Comparison of ENCODE assay signal across 22 cellular contexts in genomic region chr15:68615301-68615700, GRCh38. TPM values are rescaled to one million over a fixed set of nuclear protein-coding genes. Genes with fewer than 3 reads are reported as not detected.
A peak's percentile ranks its signal among the peaks of the same experiment; 100 is the strongest.
DNase-seq lines count a peak whose midpoint lies in the region; ATAC-seq and TF ChIP-seq lines count a peak whose summit lies in the region.
"Had no signal": no experiment of that assay in that cellular context is flagged by ENCODE, and none has a peak within 500 bp of the region (broad histone marks: within the 10 kb centered on the region; RNA-seq: fewer than 3 reads in every experiment).

No MANE protein-coding gene starts in this region.

- peak overlapping the region; percentile 68 for H3K9ac ChIP-seq in NT2/D1 (ENCODE audit: insufficient read length, low read depth)
- H3K9ac ChIP-seq in stomach smooth muscle (ENCODE audit: low read length in 2 of 2), result no peak overlapping the region

- H3K4me3 ChIP-seq in NT2/D1 (ENCODE audit: insufficient read length, low read depth), result no peak overlapping the region
- peak overlapping the region in 3 of 59 donors; percentile 2 to 49 (median 30) for H3K4me3 ChIP-seq in dorsolateral prefrontal cortex
- H3K4me3 ChIP-seq in stomach smooth muscle (ENCODE audit: low read length in 2 of 2), result no peak overlapping the region
- H3K4me3 ChIP-seq: adrenal gland, upper lobe of left lung had no signal

- no peak for TF ChIP-seq CTCF in dorsolateral prefrontal cortex (IDR thresholded peaks at IDR 0.05 in 54 of 56, conservative IDR thresholded peaks at IDR 0.05 in 2 of 56; ENCODE audit: low read depth in 1 of 56, partially characterized antibody in 56 of 56)

- H3K4me1 ChIP-seq in NT2/D1 (ENCODE audit: insufficient read depth, insufficient read length) (peaks cover 6% of the 10 kb centered on the region), stomach smooth muscle (ENCODE audit: control insufficient read depth, insufficient read depth, low read length) (peaks cover 4% of the 10 kb centered on the region)

- POLR2A ChIA-PET in activated CD8-positive, alpha-beta T cell treated with anti-CD3 and anti-CD28 coated beads, Interleukin-2, amount 10 ng/mL, durations not matched to agents 7 days and 5 days (lab: Charles Lee), result no interaction called here

- intact Hi-C loops in dorsolateral prefrontal cortex (cut with DNase I), result loop anchor here (2.0 to 5.0 kb wide), 5 partner anchors 20 to 38 kb away; partner anchors contain the start of gene CORO2B (in 1 of the 2)

- no peak for ATAC-seq in GM21723 (IDR thresholded peaks at IDR 0.05; ENCODE audit: unreplicated experiment)
- no peak for ATAC-seq in activated CD8-positive, alpha-beta T cell treated with anti-CD3 and anti-CD28 coated beads, Interleukin-2, amount 10 ng/mL, durations not matched to agents 7 days and 5 days
- ATAC-seq: left colon; stimulated activated memory B cell treated with anti-CD40 and anti-IgM and Interleukin-4, amounts not matched to agents 10 μg/mL and 1 μg/mL and 100 μg/mL, for 72 hours had no signal

- H3K36me3 ChIP-seq in NT2/D1 (ENCODE audit: insufficient read depth, insufficient read length, low read length) (no peaks in the 10 kb centered on the region), stomach smooth muscle (ENCODE audit: control insufficient read depth in 2 of 2, insufficient read depth in 2 of 2, low read length in 2 of 2) (no peaks in the 10 kb centered on the region)
- H3K36me3 ChIP-seq: adrenal gland, upper lobe of left lung had no signal

- no peaks in the 10 kb centered on the region for H3K27me3 ChIP-seq in NT2/D1 (ENCODE audit: insufficient read depth, insufficient read length)
- H3K27me3 ChIP-seq in dorsolateral prefrontal cortex, result no peaks in the 10 kb centered on the region
- no peaks in the 10 kb centered on the region for H3K27me3 ChIP-seq in layer of hippocampus (ENCODE audit: control insufficient read depth, insufficient read depth, low read length)
- no peaks in the 10 kb centered on the region for H3K27me3 ChIP-seq in stomach smooth muscle (ENCODE audit: control insufficient read depth in 1 of 2, insufficient read depth in 2 of 2, low read length in 2 of 2)
- H3K27me3 ChIP-seq: adrenal gland, upper lobe of left lung had no signal

- H3K27me3 Mint-ChIP-seq in activated CD8-positive, alpha-beta T cell treated with anti-CD3 and anti-CD28 coated beads, Interleukin-2, amount 10 ng/mL, durations not matched to agents 7 days and 5 days (ENCODE audit: low read depth), result peaks cover 19% of the 10 kb centered on the region
- H3K27me3 Mint-ChIP-seq: stimulated activated memory B cell treated with anti-CD40 and anti-IgM and Interleukin-4, amounts not matched to agents 10 μg/mL and 1 μg/mL and 100 μg/mL, for 72 hours had no signal

- H3K36me3 Mint-ChIP-seq in activated CD8-positive, alpha-beta T cell treated with anti-CD3 and anti-CD28 coated beads, Interleukin-2, amount 10 ng/mL, durations not matched to agents 7 days and 5 days (ENCODE audit: low read depth), result no peaks in the 10 kb centered on the region
- H3K36me3 Mint-ChIP-seq: stimulated activated memory B cell treated with anti-CD40 and anti-IgM and Interleukin-4, amounts not matched to agents 10 μg/mL and 1 μg/mL and 100 μg/mL, for 72 hours had no signal

- H3K4me3 Mint-ChIP-seq in activated CD8-positive, alpha-beta T cell treated with anti-CD3 and anti-CD28 coated beads, Interleukin-2, amount 10 ng/mL, durations not matched to agents 7 days and 5 days, result no peak overlapping the region
- H3K4me3 Mint-ChIP-seq: stimulated activated memory B cell treated with anti-CD40 and anti-IgM and Interleukin-4, amounts not matched to agents 10 μg/mL and 1 μg/mL and 100 μg/mL, for 72 hours had no signal

- H3K27ac ChIP-seq in dorsolateral prefrontal cortex (peak overlapping the region; percentile 87 to 100 (median 98)), layer of hippocampus (ENCODE audit: low read depth, low read length) (peak overlapping the region; percentile 95), stomach smooth muscle (ENCODE audit: low read length) (peak overlapping the region; percentile 11)

- DNase-seq in NT2/D1 (ENCODE audit: low read depth, low spot score), result no peak
- DNase-seq in dorsolateral prefrontal cortex, result no peak
- DNase-seq in cerebellar cortex (ENCODE audit: low spot score), result no peak
- DNase-seq in NCI-H128 (lab: John Stamatoyannopoulos, UW; ENCODE audit: unreplicated experiment), result no peak
- no peak for DNase-seq in activated CD8-positive, alpha-beta T cell treated with anti-CD3 and anti-CD28 coated beads, Interleukin-2, amount 10 ng/mL, durations not matched to agents 7 days and 5 days
- DNase-seq: activated CD4-positive, alpha-beta T cell treated with anti-CD3 and anti-CD28 coated beads, Interleukin-2, amount 50 U/mL, for 1 hour; activated CD8-positive, alpha-beta memory T cell treated with anti-CD3 and anti-CD28 coated beads, Interleukin-2, amount 50 U/mL, for 48 hours; activated effector memory CD4-positive, alpha-beta T cell treated with anti-CD3 and anti-CD28 coated beads, Interleukin-2, amount 50 U/mL, for 16 hours; central memory CD4-positive, alpha-beta T cell; foreskin fibroblast; GOT3; Kasumi-1; NCI-H1048; NCI-H2081 treated with DMSO at 0.1 percent for 48 hours; NCI-H510A treated with DMSO at 0.1 percent for 48 hours had no signal

- no peaks in the 10 kb centered on the region for H3K9me3 ChIP-seq in NT2/D1 (ENCODE audit: insufficient read depth, low read length)
- no peaks in the 10 kb centered on the region for H3K9me3 ChIP-seq in stomach smooth muscle (ENCODE audit: control insufficient read depth in 2 of 2, low read length in 2 of 2)
- H3K9me3 ChIP-seq: adrenal gland, upper lobe of left lung had no signal

- no peak overlapping the region for H3K27ac Mint-ChIP-seq in activated CD8-positive, alpha-beta T cell treated with anti-CD3 and anti-CD28 coated beads, Interleukin-2, amount 10 ng/mL, durations not matched to agents 7 days and 5 days
- H3K27ac Mint-ChIP-seq: stimulated activated memory B cell treated with anti-CD40 and anti-IgM and Interleukin-4, amounts not matched to agents 10 μg/mL and 1 μg/mL and 100 μg/mL, for 72 hours had no signal

- CTCF ChIA-PET in activated CD8-positive, alpha-beta T cell treated with anti-CD3 and anti-CD28 coated beads, Interleukin-2, amount 10 ng/mL, durations not matched to agents 7 days and 5 days (lab: Charles Lee), result no interaction called here

- no peaks in the 10 kb centered on the region for H3K4me1 Mint-ChIP-seq in activated CD8-positive, alpha-beta T cell treated with anti-CD3 and anti-CD28 coated beads, Interleukin-2, amount 10 ng/mL, durations not matched to agents 7 days and 5 days (ENCODE audit: low read depth)
- H3K4me1 Mint-ChIP-seq: stimulated activated memory B cell treated with anti-CD40 and anti-IgM and Interleukin-4, amounts not matched to agents 10 μg/mL and 1 μg/mL and 100 μg/mL, for 72 hours had no signal

- no peaks in the 10 kb centered on the region for H3K9me3 Mint-ChIP-seq in activated CD8-positive, alpha-beta T cell treated with anti-CD3 and anti-CD28 coated beads, Interleukin-2, amount 10 ng/mL, durations not matched to agents 7 days and 5 days (ENCODE audit: insufficient read depth)
- H3K9me3 Mint-ChIP-seq: stimulated activated memory B cell treated with anti-CD40 and anti-IgM and Interleukin-4, amounts not matched to agents 10 μg/mL and 1 μg/mL and 100 μg/mL, for 72 hours had no signal

RNA-seq across cellular contexts. Expression of gene CORO2B, which starts 36.5 kb away (rescaled TPM):
- 100 to 1,000 TPM in 88 of 120 experiments, 10 to 100 TPM in 32; 75.5 to 144 (median 107) TPM for total RNA-seq in dorsolateral prefrontal cortex
- not detected for total RNA-seq in activated CD8-positive, alpha-beta T cell treated with anti-CD3 and anti-CD28 coated beads, Interleukin-2, amount 10 ng/mL, durations not matched to agents 7 days and 5 days

Comparison
In these comparisons a context has a peak if more than half of its experiments do, and no peak if none do; other contexts are left out.
1. H3K27ac ChIP-seq: peak in every context shown above with its lines; median percentile 98 in dorsolateral prefrontal cortex; 95 in layer of hippocampus; 11 in stomach smooth muscle.
2. RNA of gene CORO2B, which starts 36.5 kb away (total RNA-seq): 75.5 to 144 TPM in dorsolateral prefrontal cortex; not detected in activated CD8-positive, alpha-beta T cell treated with anti-CD3 and anti-CD28 coated beads, Interleukin-2, amount 10 ng/mL, durations not matched to agents 7 days and 5 days; every median in the first group is over 10 times any median in the second.